In genomic region chr15:67413770-67414429, GRCh38 we compare ENCODE assay signal across 10 cellular contexts.
DNase-seq lines count a peak whose midpoint lies in the region; ATAC-seq and TF ChIP-seq lines count a peak whose summit lies in the region.
"Had no signal": no experiment of that assay in that cellular context is flagged by ENCODE, and none has a peak within 500 bp of the region (broad histone marks: within the 10 kb centered on the region; RNA-seq: fewer than 3 reads in every experiment).

No MANE protein-coding gene starts in this region.

- no peak for ATAC-seq in stimulated activated effector memory CD8-positive, alpha-beta T cell treated with anti-CD3 and anti-CD28 coated beads, Interleukin-12 subunit alpha, Interleukin-12 subunit beta, amount 100 ng/mL, for 72 hours
- no peak for ATAC-seq in gastrocnemius medialis

- H3K9me3 ChIP-seq in SJSA1 (replicated peaks) = no peaks in the 10 kb centered on the region
- no peaks in the 10 kb centered on the region for H3K9me3 ChIP-seq in adrenal gland (replicated peaks in 1 of 3)
- H3K9me3 ChIP-seq in sigmoid colon = no peaks in the 10 kb centered on the region
- H3K9me3 ChIP-seq in gastrocnemius medialis = no peaks in the 10 kb centered on the region

- no peaks in the 10 kb centered on the region for H3K4me1 Mint-ChIP-seq in stimulated activated effector memory CD8-positive, alpha-beta T cell treated with anti-CD3 and anti-CD28 coated beads, Interleukin-12 subunit alpha, Interleukin-12 subunit beta, amount 100 ng/mL, for 72 hours

- in situ Hi-C loops in gastrocnemius medialis (cut with MboI; ENCODE audit: low sequenced_read_pairs in 4 of 4) = no loop called here

- H3K36me3 ChIP-seq in SJSA1 (no peaks in the 10 kb centered on the region), adrenal gland (replicated peaks in 1 of 2) (no peaks in the 10 kb centered on the region), sigmoid colon (no peaks in the 10 kb centered on the region), gastrocnemius medialis (peaks cover 0 to 4% of the 10 kb centered on the region in 2 donors)

- no peak overlapping the region for H3K4me3 ChIP-seq in SJSA1
- H3K4me3 ChIP-seq in fibroblast of pulmonary artery (replicated peaks; ENCODE audit: low read depth, low read length) = no peak overlapping the region
- no peak overlapping the region for H3K4me3 ChIP-seq in adrenal gland
- H3K4me3 ChIP-seq in sigmoid colon = no peak overlapping the region
- H3K4me3 ChIP-seq in gastrocnemius medialis = no peak overlapping the region

- H3K27ac ChIP-seq in SJSA1 (peak overlapping the region; percentile 42; the same call in 1 of the 2 replicates), adrenal gland (no peak overlapping the region), sigmoid colon (no peak overlapping the region), gastrocnemius medialis (no peak overlapping the region)
- H3K27ac ChIP-seq: parathyroid adenoma had no signal

- peaks cover 39% of the 10 kb centered on the region for H3K4me1 ChIP-seq in SJSA1 (replicated peaks)
- no peaks in the 10 kb centered on the region for H3K4me1 ChIP-seq in adrenal gland (replicated peaks in 1 of 2)
- no peaks in the 10 kb centered on the region for H3K4me1 ChIP-seq in sigmoid colon
- no peaks in the 10 kb centered on the region for H3K4me1 ChIP-seq in gastrocnemius medialis
- H3K4me1 ChIP-seq: parathyroid adenoma had no signal

- no peaks in the 10 kb centered on the region for H3K36me3 Mint-ChIP-seq in stimulated activated effector memory CD8-positive, alpha-beta T cell treated with anti-CD3 and anti-CD28 coated beads, Interleukin-12 subunit alpha, Interleukin-12 subunit beta, amount 100 ng/mL, for 72 hours

- intact Hi-C loops in adrenal gland (cut with DNase I) = no loop called here
- intact Hi-C loops in sigmoid colon (cut with DNase I) = no loop called here
- intact Hi-C loops in gastrocnemius medialis (cut with DNase I; ENCODE audit: low total_unique reads) = no loop called here

- H3K27me3 ChIP-seq in SJSA1 (replicated peaks) (no peaks in the 10 kb centered on the region), adrenal gland (no peaks in the 10 kb centered on the region), sigmoid colon (no peaks in the 10 kb centered on the region), gastrocnemius medialis (no peaks in the 10 kb centered on the region)

- TF ChIP-seq POLR2A in adrenal gland (IDR thresholded peaks at IDR 0.05) (no peak), sigmoid colon (IDR thresholded peaks at IDR 0.05) (no peak), gastrocnemius medialis (IDR thresholded peaks at IDR 0.05) (no peak)

- H3K27ac Mint-ChIP-seq in stimulated activated effector memory CD8-positive, alpha-beta T cell treated with anti-CD3 and anti-CD28 coated beads, Interleukin-12 subunit alpha, Interleukin-12 subunit beta, amount 100 ng/mL, for 72 hours = peak overlapping the region; percentile 14

- DNase-seq in HCEC 1CT = peak; percentile 42
- DNase-seq in SJSA1 (ENCODE audit: low read depth in 1 of 2, low spot score in 2 of 2) = peak; percentile 77 to 78
- DNase-seq in fibroblast of pulmonary artery (ENCODE audit: low read depth) = peak; percentile 54
- DNase-seq in stimulated activated effector memory CD8-positive, alpha-beta T cell treated with anti-CD3 and anti-CD28 coated beads, Interleukin-12 subunit alpha, Interleukin-12 subunit beta, amount 100 ng/mL, for 72 hours (ENCODE audit: low spot score in 2 of 2) = no peak
- DNase-seq in adrenal gland = no peak
- DNase-seq in sigmoid colon = no peak
- no peak for DNase-seq in gastrocnemius medialis
- DNase-seq: activated T-cell treated with anti-CD3 and anti-CD28 coated beads, Interleukin-2, amount 50 U/mL, for 48 hours; NCI-H524 treated with DMSO at 0.1 percent for 48 hours had no signal

- TF ChIP-seq EP300 in sigmoid colon (IDR thresholded peaks at IDR 0.05) = no peak

- H3K4me3 Mint-ChIP-seq in stimulated activated effector memory CD8-positive, alpha-beta T cell treated with anti-CD3 and anti-CD28 coated beads, Interleukin-12 subunit alpha, Interleukin-12 subunit beta, amount 100 ng/mL, for 72 hours = no peak overlapping the region

- TF ChIP-seq CTCF in fibroblast of pulmonary artery (IDR thresholded peaks at IDR 0.05; ENCODE audit: low read length, missing control alignments) (no peak), adrenal gland (IDR thresholded peaks at IDR 0.05) (no peak), sigmoid colon (IDR thresholded peaks at IDR 0.05) (no peak), gastrocnemius medialis (IDR thresholded peaks at IDR 0.05 in 4 of 5, conservative IDR thresholded peaks at IDR 0.05 in 1 of 5) (no peak)

- WGBS in adrenal gland, 4 donors = 68 to 74% (median 72%) methylated on average over 12 of the region's 12 CpGs
- 57 to 83% methylated on average over 12 of the region's 12 CpGs for WGBS in sigmoid colon, 2 donors

- no peaks in the 10 kb centered on the region for H3K9me3 Mint-ChIP-seq in stimulated activated effector memory CD8-positive, alpha-beta T cell treated with anti-CD3 and anti-CD28 coated beads, Interleukin-12 subunit alpha, Interleukin-12 subunit beta, amount 100 ng/mL, for 72 hours

Comparison
In these comparisons a context has a peak if more than half of its experiments do, and no peak if none do; other contexts are left out.
1. DNase-seq: peak in HCEC 1CT (single experiment), SJSA1 (2 of 2) and fibroblast of pulmonary artery (single experiment); none in stimulated activated effector memory CD8-positive, alpha-beta T cell treated with anti-CD3 and anti-CD28 coated beads, Interleukin-12 subunit alpha, Interleukin-12 subunit beta, amount 100 ng/mL, for 72 hours (0 of 2), adrenal gland (0 of 7), sigmoid colon (single experiment) and gastrocnemius medialis (0 of 2).